ENCODE assay signal across 1 cellular context in genomic region chr15:65236443-65236842, GRCh38.
TF ChIP-seq lines count a peak whose summit lies in the region.

No MANE protein-coding gene starts in this region.

TF ChIP-seq in K562, 482 proteins besides CTCF, POLR2A, EP300 and RAD21:
- TF ChIP-seq PTBP1 (IDR thresholded peaks at IDR 0.05; ENCODE audit: low read depth, low read length) = 0 out of 2 replicates have a peak, but pooled peaks have one; percentile 17
TF ChIP-seq in K562: peak in this region for 1; not testable (repeated sequence) for 481.
